ENCODE assay signal across 1 cellular context in the genomic region with DNA sequence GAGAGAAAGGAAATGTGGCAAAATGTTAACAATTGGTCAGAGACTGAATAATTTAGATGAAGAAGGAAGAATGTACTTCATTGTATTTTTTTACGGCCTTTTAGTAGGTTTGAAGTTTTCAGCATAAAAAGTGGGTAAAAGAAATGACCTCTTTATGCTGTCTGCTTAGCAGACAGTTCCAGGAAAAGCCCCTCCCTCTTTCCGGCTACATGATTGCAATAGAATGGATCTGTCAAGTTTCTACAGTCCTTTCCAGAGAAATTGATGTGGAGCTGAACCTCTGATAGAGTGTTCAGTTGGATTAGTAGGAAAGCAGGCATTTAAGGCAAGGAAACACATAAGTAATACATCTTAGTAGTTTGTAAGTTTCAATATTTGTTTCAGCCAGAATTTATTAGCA.
TF ChIP-seq lines count a peak whose summit lies in the region.

No MANE protein-coding gene starts in this region.

TF ChIP-seq in GM23338, 12 proteins besides CTCF, POLR2A, EP300 and RAD21 (continued from another document):
- TF ChIP-seq POLR2AphosphoS5 (IDR thresholded peaks at IDR 0.05; ENCODE audit: low read depth) (no peak), ZNF331 (CRISPR knock-in tag; IDR thresholded peaks at IDR 0.05; ENCODE audit: low read depth) (no peak), JUNB (IDR thresholded peaks at IDR 0.05; ENCODE audit: unreplicated experiment) (no peak), ZNF114 (CRISPR knock-in tag; IDR thresholded peaks at IDR 0.05) (no peak), NANOG (IDR thresholded peaks at IDR 0.05; ENCODE audit: borderline replicate concordance) (no peak), EZH2 (IDR thresholded peaks at IDR 0.05; ENCODE audit: low read depth, unreplicated experiment) (no peak), STAT1 (IDR thresholded peaks at IDR 0.05; ENCODE audit: unreplicated experiment) (no peak), CREB1 (CRISPR knock-in tag; IDR thresholded peaks at IDR 0.05; ENCODE audit: low read depth) (no peak), EZH2phosphoT487 (IDR thresholded peaks at IDR 0.05; ENCODE audit: unreplicated experiment) (no peak)
- TF ChIP-seq, protein P1, sequence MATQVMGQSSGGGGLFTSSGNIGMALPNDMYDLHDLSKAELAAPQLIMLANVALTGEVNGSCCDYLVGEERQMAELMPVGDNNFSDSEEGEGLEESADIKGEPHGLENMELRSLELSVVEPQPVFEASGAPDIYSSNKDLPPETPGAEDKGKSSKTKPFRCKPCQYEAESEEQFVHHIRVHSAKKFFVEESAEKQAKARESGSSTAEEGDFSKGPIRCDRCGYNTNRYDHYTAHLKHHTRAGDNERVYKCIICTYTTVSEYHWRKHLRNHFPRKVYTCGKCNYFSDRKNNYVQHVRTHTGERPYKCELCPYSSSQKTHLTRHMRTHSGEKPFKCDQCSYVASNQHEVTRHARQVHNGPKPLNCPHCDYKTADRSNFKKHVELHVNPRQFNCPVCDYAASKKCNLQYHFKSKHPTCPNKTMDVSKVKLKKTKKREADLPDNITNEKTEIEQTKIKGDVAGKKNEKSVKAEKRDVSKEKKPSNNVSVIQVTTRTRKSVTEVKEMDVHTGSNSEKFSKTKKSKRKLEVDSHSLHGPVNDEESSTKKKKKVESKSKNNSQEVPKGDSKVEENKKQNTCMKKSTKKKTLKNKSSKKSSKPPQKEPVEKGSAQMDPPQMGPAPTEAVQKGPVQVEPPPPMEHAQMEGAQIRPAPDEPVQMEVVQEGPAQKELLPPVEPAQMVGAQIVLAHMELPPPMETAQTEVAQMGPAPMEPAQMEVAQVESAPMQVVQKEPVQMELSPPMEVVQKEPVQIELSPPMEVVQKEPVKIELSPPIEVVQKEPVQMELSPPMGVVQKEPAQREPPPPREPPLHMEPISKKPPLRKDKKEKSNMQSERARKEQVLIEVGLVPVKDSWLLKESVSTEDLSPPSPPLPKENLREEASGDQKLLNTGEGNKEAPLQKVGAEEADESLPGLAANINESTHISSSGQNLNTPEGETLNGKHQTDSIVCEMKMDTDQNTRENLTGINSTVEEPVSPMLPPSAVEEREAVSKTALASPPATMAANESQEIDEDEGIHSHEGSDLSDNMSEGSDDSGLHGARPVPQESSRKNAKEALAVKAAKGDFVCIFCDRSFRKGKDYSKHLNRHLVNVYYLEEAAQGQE (IDR thresholded peaks at IDR 0.05; ENCODE audit: unreplicated experiment): no peak
- TF ChIP-seq, protein P2, sequence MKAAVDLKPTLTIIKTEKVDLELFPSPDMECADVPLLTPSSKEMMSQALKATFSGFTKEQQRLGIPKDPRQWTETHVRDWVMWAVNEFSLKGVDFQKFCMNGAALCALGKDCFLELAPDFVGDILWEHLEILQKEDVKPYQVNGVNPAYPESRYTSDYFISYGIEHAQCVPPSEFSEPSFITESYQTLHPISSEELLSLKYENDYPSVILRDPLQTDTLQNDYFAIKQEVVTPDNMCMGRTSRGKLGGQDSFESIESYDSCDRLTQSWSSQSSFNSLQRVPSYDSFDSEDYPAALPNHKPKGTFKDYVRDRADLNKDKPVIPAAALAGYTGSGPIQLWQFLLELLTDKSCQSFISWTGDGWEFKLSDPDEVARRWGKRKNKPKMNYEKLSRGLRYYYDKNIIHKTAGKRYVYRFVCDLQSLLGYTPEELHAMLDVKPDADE (IDR thresholded peaks at IDR 0.05): no peak
